8 cellular contexts compared by ENCODE assay signal in genomic region chr20:47576516-47577033, GRCh38.
DNase-seq lines count a peak whose midpoint lies in the region; ATAC-seq and TF ChIP-seq lines count a peak whose summit lies in the region.

No MANE protein-coding gene starts in this region.

- peak overlapping the region; percentile 24 for H3K4me3 Mint-ChIP-seq in activated T-cell treated with anti-CD3 and anti-CD28 coated beads, Interleukin-2, amount 50 U/mL, for 24 hours

- WGBS in adrenal gland, 4 donors, result 2 to 12% (median 3%) methylated on average over 4 of the region's 4 CpGs
- WGBS in heart right ventricle, 2 donors, result 0 to 1% methylated on average over 4 of the region's 4 CpGs

- H3K36me3 ChIP-seq in adrenal gland (replicated peaks in 1 of 2) (no peaks in the 10 kb centered on the region), heart right ventricle (peaks cover 0 to 8% (median 0%) of the 10 kb centered on the region in 9 donors)

- H3K9me3 ChIP-seq in adrenal gland (replicated peaks in 1 of 3), result no peaks in the 10 kb centered on the region
- H3K9me3 ChIP-seq in heart right ventricle, result peaks cover 0 to 7% (median 3%) of the 10 kb centered on the region in 11 donors

- H3K4me3 ChIP-seq in adrenal gland, result peak overlapping the region in 1 of 4 donors; percentile 23
- peak overlapping the region in 7 of 10 donors; percentile 7 to 40 (median 34) for H3K4me3 ChIP-seq in heart right ventricle

- TF ChIP-seq CTCF in adrenal gland (IDR thresholded peaks at IDR 0.05) (no peak), heart right ventricle (IDR thresholded peaks at IDR 0.05) (peak in 1 of 9 donors; percentile 14)

- intact Hi-C loops in adrenal gland (cut with DNase I) (no loop called here), heart right ventricle (cut with DNase I) (loop anchor here in 6 of 10 donors (5.0 to 10.0 kb wide), 4 partner anchors 36 to 82 kb away; partner anchors contain the start of gene NCOA3 (in 5 of the 6))

- H3K9me3 Mint-ChIP-seq in activated T-cell treated with anti-CD3 and anti-CD28 coated beads, Interleukin-2, amount 50 U/mL, for 24 hours, result no peaks in the 10 kb centered on the region

- ATAC-seq in HG03066 (IDR thresholded peaks at IDR 0.05; ENCODE audit: low read depth, unreplicated experiment) (peak; percentile 64), heart right ventricle (peak; percentile 88 to 97 (median 96)), GM18867 (IDR thresholded peaks at IDR 0.05; ENCODE audit: unreplicated experiment) (no peak)

- H3K36me3 Mint-ChIP-seq in activated T-cell treated with anti-CD3 and anti-CD28 coated beads, Interleukin-2, amount 50 U/mL, for 24 hours (ENCODE audit: low read depth), result peaks cover 72% of the 10 kb centered on the region

- H3K27ac Mint-ChIP-seq in activated T-cell treated with anti-CD3 and anti-CD28 coated beads, Interleukin-2, amount 50 U/mL, for 24 hours, result peak overlapping the region; percentile 81

- peak overlapping the region; percentile 14 to 60 (median 46) for H3K27ac ChIP-seq in adrenal gland
- peak overlapping the region in 9 of 10 donors; percentile 23 to 78 (median 51) for H3K27ac ChIP-seq in heart right ventricle

- H3K27me3 ChIP-seq in adrenal gland (no peaks in the 10 kb centered on the region), heart right ventricle (no peaks in the 10 kb centered on the region)

- DNase-seq in activated T-cell treated with anti-CD3 and anti-CD28 coated beads, Interleukin-2, amount 50 U/mL, for 24 hours, result peak; percentile 25
- DNase-seq in activated T-cell treated with anti-CD3 and anti-CD28 coated beads, Interleukin-2, amount 50 U/mL, for 1 hour, result no peak
- peak; percentile 94 to 97 for DNase-seq in NCI-H526 (lab: John Stamatoyannopoulos, UW)
- DNase-seq in adrenal gland, result peak; percentile 50 to 83 (median 72)
- DNase-seq in heart right ventricle, result peak; percentile 39 to 83
- DNase-seq in putamen (ENCODE audit: low spot score), result peak; percentile 45

- H3K4me1 ChIP-seq in adrenal gland (replicated peaks in 1 of 2) (peaks cover 36 to 71% of the 10 kb centered on the region in 2 donors), heart right ventricle (peaks cover 13 to 90% (median 71%) of the 10 kb centered on the region in 9 donors)

- H3K27me3 Mint-ChIP-seq in activated T-cell treated with anti-CD3 and anti-CD28 coated beads, Interleukin-2, amount 50 U/mL, for 24 hours, result no peaks in the 10 kb centered on the region

- H3K4me1 Mint-ChIP-seq in activated T-cell treated with anti-CD3 and anti-CD28 coated beads, Interleukin-2, amount 50 U/mL, for 24 hours (ENCODE audit: low read depth), result peaks cover 83% of the 10 kb centered on the region

- TF ChIP-seq POLR2A in adrenal gland (IDR thresholded peaks at IDR 0.05), result peak in 1 of 2 donors; percentile 49

Comparison
In these comparisons a context has a peak if more than half of its experiments do, and no peak if none do; other contexts are left out.
1. intact Hi-C loops: an anchor here in heart right ventricle (5.0 to 10.0 kb wide); none called in adrenal gland.